In the genomic region with DNA sequence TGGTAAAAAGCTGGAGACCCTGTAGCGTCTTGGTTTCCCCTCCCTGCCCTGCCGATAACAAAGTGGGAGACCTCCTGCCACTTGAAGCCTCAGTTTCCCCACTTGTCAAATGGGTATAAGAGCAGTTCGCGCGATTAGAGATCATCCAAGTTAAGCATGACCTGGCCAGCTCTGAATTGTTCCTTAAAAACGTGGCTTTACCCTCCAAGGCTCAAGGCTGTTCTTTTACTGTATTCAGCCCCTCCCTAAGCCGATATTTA, we compare ENCODE assay signal across 8 cellular contexts.
DNase-seq lines count a peak whose midpoint lies in the region; ATAC-seq and TF ChIP-seq lines count a peak whose summit lies in the region.

No MANE protein-coding gene starts in this region.

- ATAC-seq in RWPE2 (ENCODE audit: low read depth): no peak
- ATAC-seq in GM19452 (IDR thresholded peaks at IDR 0.05; ENCODE audit: unreplicated experiment): no peak
- ATAC-seq in GM21381 (IDR thresholded peaks at IDR 0.05; ENCODE audit: unreplicated experiment): no peak
- no peak for ATAC-seq in HG03432 (IDR thresholded peaks at IDR 0.05; ENCODE audit: unreplicated experiment)

- H3K27ac ChIP-seq in RWPE2 (ENCODE audit: poor library complexity, severe bottlenecking): peak overlapping the region; percentile 76

- no peaks in the 10 kb centered on the region for H3K27me3 ChIP-seq in RWPE2 (ENCODE audit: insufficient read depth, poor library complexity, severe bottlenecking)

- H3K4me1 ChIP-seq in RWPE2 (ENCODE audit: insufficient read depth, poor library complexity, severe bottlenecking): no peaks in the 10 kb centered on the region

- DNase-seq in DMS 273 (lab: John Stamatoyannopoulos, UW; ENCODE audit: unreplicated experiment) (peak; percentile 68), DMS 273 treated with DMSO at 0.1 percent for 48 hours (lab: John Stamatoyannopoulos, UW) (no peak), RWPE2 (ENCODE audit: low spot score) (no peak), erythroblast (lab: John Stamatoyannopoulos, UW) (peak; percentile 52 to 54), retinal pigment epithelial cell (ENCODE audit: low read depth) (no peak)

- H3K4me3 ChIP-seq in RWPE2 (ENCODE audit: severe bottlenecking): peak overlapping the region; percentile 72
- peak overlapping the region; percentile 88 for H3K4me3 ChIP-seq in retinal pigment epithelial cell (ENCODE audit: low read length)

- H3K9me3 ChIP-seq in RWPE2 (ENCODE audit: severe bottlenecking): no peaks in the 10 kb centered on the region

- H3K36me3 ChIP-seq in RWPE2 (ENCODE audit: low read depth): peaks cover 13% of the 10 kb centered on the region

- TF ChIP-seq CTCF in RWPE2 (IDR thresholded peaks at IDR 0.05; ENCODE audit: poor library complexity, severe bottlenecking) (no peak), retinal pigment epithelial cell (conservative IDR thresholded peaks at IDR 0.05; ENCODE audit: low read depth, low read length) (no peak)

- TF ChIP-seq POLR2A in erythroblast (IDR thresholded peaks at IDR 0.05; ENCODE audit: low read length): no peak

Comparison
In these comparisons a context has a peak if more than half of its experiments do, and no peak if none do; other contexts are left out.
1. DNase-seq: peak in DMS 273 (single experiment) and erythroblast (2 of 2); none in DMS 273 treated with DMSO at 0.1 percent for 48 hours (single experiment), RWPE2 (single experiment) and retinal pigment epithelial cell (single experiment).